Comparison of ENCODE assay signal across 18 cellular contexts in genomic region chr9:136922540-136922939, GRCh38. TPM values are rescaled to one million over a fixed set of nuclear protein-coding genes. Genes with fewer than 3 reads are reported as not detected.
"Had no signal": no experiment of that assay in that cellular context is flagged by ENCODE, and none has a peak within 500 bp of the region (broad histone marks: within the 10 kb centered on the region; RNA-seq: fewer than 3 reads in every experiment).

No MANE protein-coding gene starts in this region.

- H3K27ac Mint-ChIP-seq: activated naive CD8-positive, alpha-beta T cell had no signal

- H3K4me3 Mint-ChIP-seq: activated CD8-positive, alpha-beta memory T cell treated with anti-CD3 and anti-CD28 coated beads, Interleukin-2, amount 10 ng/mL, durations not matched to agents 7 days and 5 days; activated naive CD8-positive, alpha-beta T cell; activated T-cell treated with anti-CD3 and anti-CD28 coated beads, Interleukin-2, amount 50 U/mL, for 4 hours; naive thymus-derived CD8-positive, alpha-beta T cell had no signal

- FAIRE-seq: endometrium, kidney, urothelium cell line had no signal

- H3K9me3 Mint-ChIP-seq: activated T-cell treated with anti-CD3 and anti-CD28 coated beads, Interleukin-2, amount 50 U/mL, for 4 hours; naive thymus-derived CD8-positive, alpha-beta T cell had no signal

- H3K36me3 Mint-ChIP-seq: activated naive CD8-positive, alpha-beta T cell had no signal

- ATAC-seq: activated CD8-positive, alpha-beta memory T cell treated with anti-CD3 and anti-CD28 coated beads, Interleukin-2, amount 10 ng/mL, durations not matched to agents 7 days and 5 days; activated T-cell treated with anti-CD3 and anti-CD28 coated beads, Interleukin-2, amount 50 U/mL, for 4 hours; naive thymus-derived CD8-positive, alpha-beta T cell had no signal

- H2AFZ ChIP-seq: hepatocyte had no signal

- H3K27me3 ChIP-seq: hepatocyte, neutrophil had no signal

- H3K27me3 Mint-ChIP-seq: activated CD8-positive, alpha-beta memory T cell treated with anti-CD3 and anti-CD28 coated beads, Interleukin-2, amount 10 ng/mL, durations not matched to agents 7 days and 5 days; activated naive CD8-positive, alpha-beta T cell; naive thymus-derived CD8-positive, alpha-beta T cell had no signal

- DNase-seq: activated CD8-positive, alpha-beta memory T cell treated with anti-CD3 and anti-CD28 coated beads, Interleukin-2, amount 10 ng/mL, durations not matched to agents 7 days and 5 days; activated effector memory CD4-positive, alpha-beta T cell treated with anti-CD3 and anti-CD28 coated beads, Interleukin-2, amount 50 U/mL, for 16 hours; activated T-cell treated with anti-CD3 and anti-CD28 coated beads, Interleukin-2, amount 50 U/mL, for 4 hours; anterior cingulate cortex; kidney; mesenchymal stem cell; naive thymus-derived CD8-positive, alpha-beta T cell; retina; SIG-M5; stimulated activated CD4-positive, alpha-beta T cell treated with anti-CD3 and anti-CD28 coated beads, Interleukin-15, amount 100 ng/mL, for 24 hours; stimulated activated CD4-positive, alpha-beta T cell treated with anti-CD3 and anti-CD28 coated beads, Interleukin-4, amount 100 ng/mL, for 4 hours; stimulated activated CD8-positive, alpha-beta memory T cell treated with anti-CD3 and anti-CD28 coated beads, Interleukin-4, amount 100 ng/mL, for 48 hours had no signal

- H3K4me3 ChIP-seq: hepatocyte had no signal

- H3K4me2 ChIP-seq: hepatocyte had no signal

- H3K9me3 ChIP-seq: neutrophil had no signal

- H3K27ac ChIP-seq: hepatocyte, neutrophil had no signal

- H3K79me2 ChIP-seq: hepatocyte had no signal

RNA-seq across cellular contexts. Expression of gene C8G, which starts 22.5 kb away (rescaled TPM):
- total RNA-seq: skeletal muscle tissue had no signal

RNA-seq across cellular contexts. Expression of gene LCN12, which starts 29.5 kb away (rescaled TPM):
- total RNA-seq: skeletal muscle tissue had no signal
- polyA plus RNA-seq: naive thymus-derived CD8-positive, alpha-beta T cell had no signal
